In the genomic region with DNA sequence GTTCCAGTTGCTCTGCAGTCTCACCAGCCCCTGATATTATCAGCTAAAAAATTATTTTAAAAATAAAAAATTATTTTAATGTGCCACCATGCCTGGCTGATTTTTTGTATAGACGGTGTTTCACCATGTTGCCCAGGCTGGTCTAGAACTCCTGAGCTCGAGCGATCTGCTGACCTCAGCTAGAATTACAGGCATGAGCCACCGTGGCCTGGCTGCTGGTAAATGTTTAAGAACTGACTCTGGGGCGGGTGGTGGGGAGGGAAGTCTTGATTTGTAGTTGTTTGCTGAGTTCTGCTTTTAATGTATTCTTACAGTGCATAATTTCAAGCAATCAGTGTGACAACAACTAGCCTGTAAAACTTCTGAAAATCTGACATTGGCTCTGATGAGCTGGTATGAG, we compare ENCODE assay signal across 1 cellular context.
TF ChIP-seq lines count a peak whose summit lies in the region.

No MANE protein-coding gene starts in this region.

TF ChIP-seq in HepG2, 621 proteins besides CTCF, POLR2A, EP300 and RAD21 (continued from another document):
- TF ChIP-seq, protein P1, sequence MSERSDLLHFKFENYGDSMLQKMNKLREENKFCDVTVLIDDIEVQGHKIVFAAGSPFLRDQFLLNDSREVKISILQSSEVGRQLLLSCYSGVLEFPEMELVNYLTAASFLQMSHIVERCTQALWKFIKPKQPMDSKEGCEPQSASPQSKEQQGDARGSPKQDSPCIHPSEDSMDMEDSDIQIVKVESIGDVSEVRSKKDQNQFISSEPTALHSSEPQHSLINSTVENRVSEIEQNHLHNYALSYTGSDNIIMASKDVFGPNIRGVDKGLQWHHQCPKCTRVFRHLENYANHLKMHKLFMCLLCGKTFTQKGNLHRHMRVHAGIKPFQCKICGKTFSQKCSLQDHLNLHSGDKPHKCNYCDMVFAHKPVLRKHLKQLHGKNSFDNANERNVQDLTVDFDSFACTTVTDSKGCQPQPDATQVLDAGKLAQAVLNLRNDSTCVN (CRISPR knock-in tag; IDR thresholded peaks at IDR 0.05; ENCODE audit: borderline replicate concordance) = no peak
- TF ChIP-seq MAFK (conservative IDR thresholded peaks at IDR 0.05 in 1 of 2, IDR thresholded peaks at IDR 0.05 in 1 of 2; ENCODE audit: low read length in 2 of 2) (peak; percentile 53 to 84), MAFF (IDR thresholded peaks at IDR 0.05; ENCODE audit: low read depth, low read length) (peak; percentile 65), U2AF2 (IDR thresholded peaks at IDR 0.05; ENCODE audit: low read depth, low read length) (no peak)
